1 cellular context compared by ENCODE assay signal in genomic region chr10:15088428-15089261, GRCh38.
A peak's percentile ranks its signal among the peaks of the same experiment; 100 is the strongest.
TF ChIP-seq lines count a peak whose summit lies in the region.

ACBD7 (minus strand) TSS chr10:15088776; CDS start chr10:15088728, 48 bp downstream.

TF ChIP-seq in HEK293, 187 proteins besides CTCF, POLR2A, EP300 and RAD21 (continued from another document):
- TF ChIP-seq, protein P1, sequence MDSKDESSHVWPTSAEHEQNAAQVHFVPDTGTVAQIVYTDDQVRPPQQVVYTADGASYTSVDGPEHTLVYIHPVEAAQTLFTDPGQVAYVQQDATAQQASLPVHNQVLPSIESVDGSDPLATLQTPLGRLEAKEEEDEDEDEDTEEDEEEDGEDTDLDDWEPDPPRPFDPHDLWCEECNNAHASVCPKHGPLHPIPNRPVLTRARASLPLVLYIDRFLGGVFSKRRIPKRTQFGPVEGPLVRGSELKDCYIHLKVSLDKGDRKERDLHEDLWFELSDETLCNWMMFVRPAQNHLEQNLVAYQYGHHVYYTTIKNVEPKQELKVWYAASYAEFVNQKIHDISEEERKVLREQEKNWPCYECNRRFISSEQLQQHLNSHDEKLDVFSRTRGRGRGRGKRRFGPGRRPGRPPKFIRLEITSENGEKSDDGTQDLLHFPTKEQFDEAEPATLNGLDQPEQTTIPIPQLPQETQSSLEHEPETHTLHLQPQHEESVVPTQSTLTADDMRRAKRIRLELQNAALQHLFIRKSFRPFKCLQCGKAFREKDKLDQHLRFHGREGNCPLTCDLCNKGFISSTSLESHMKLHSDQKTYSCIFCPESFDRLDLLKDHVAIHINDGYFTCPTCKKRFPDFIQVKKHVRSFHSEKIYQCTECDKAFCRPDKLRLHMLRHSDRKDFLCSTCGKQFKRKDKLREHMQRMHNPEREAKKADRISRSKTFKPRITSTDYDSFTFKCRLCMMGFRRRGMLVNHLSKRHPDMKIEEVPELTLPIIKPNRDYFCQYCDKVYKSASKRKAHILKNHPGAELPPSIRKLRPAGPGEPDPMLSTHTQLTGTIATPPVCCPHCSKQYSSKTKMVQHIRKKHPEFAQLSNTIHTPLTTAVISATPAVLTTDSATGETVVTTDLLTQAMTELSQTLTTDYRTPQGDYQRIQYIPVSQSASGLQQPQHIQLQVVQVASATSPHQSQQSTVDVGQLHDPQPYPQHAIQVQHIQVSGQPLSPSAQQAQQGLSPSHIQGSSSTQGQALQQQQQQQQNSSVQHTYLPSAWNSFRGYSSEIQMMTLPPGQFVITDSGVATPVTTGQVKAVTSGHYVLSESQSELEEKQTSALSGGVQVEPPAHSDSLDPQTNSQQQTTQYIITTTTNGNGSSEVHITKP (tag by site-specific recombination; IDR thresholded peaks at IDR 0.05): peak; percentile 66; the same call in 1 of the 2 replicates
